In the genomic region with DNA sequence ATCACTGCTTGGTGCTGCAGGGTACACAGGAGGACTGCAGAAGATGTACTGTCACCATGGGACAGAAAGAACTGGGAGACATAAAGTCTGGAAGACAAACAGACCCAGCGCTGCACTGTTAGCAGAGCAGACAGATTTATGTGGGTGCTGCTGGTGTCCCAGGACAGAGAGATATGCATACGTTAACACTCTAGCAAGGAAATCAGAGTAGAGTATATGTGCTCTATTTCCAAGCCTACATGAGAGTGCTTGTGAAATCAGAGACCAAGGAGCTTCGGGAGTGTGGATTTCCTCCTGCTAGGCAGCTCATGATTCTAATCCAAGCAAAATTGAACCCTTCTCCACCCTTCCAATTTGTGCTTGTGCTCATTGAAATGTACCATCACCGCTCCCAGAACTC, we compare ENCODE assay signal across 7 cellular contexts.
"Had no signal": no experiment of that assay in that cellular context is flagged by ENCODE, and none has a peak within 500 bp of the region (broad histone marks: within the 10 kb centered on the region; RNA-seq: fewer than 3 reads in every experiment).

No MANE protein-coding gene starts in this region.

- DNase-seq: H9, HCEC 1CT, KBM-7 had no signal

- H3K27ac Mint-ChIP-seq: GM23338, H9, IgD-negative memory B cell had no signal

- H3K4me3 ChIP-seq: GM23338 had no signal

- ATAC-seq: GM23338, HepG2 had no signal

- H3K27ac ChIP-seq: HL-60 had no signal

- H3K9me3 Mint-ChIP-seq: GM23338, H9, IgD-negative memory B cell had no signal

- H3K4me1 Mint-ChIP-seq: IgD-negative memory B cell had no signal

- H3K4me3 Mint-ChIP-seq: GM23338, H9, IgD-negative memory B cell had no signal

- H3K36me3 Mint-ChIP-seq: IgD-negative memory B cell had no signal
